ENCODE assay signal across 21 cellular contexts in the genomic region with DNA sequence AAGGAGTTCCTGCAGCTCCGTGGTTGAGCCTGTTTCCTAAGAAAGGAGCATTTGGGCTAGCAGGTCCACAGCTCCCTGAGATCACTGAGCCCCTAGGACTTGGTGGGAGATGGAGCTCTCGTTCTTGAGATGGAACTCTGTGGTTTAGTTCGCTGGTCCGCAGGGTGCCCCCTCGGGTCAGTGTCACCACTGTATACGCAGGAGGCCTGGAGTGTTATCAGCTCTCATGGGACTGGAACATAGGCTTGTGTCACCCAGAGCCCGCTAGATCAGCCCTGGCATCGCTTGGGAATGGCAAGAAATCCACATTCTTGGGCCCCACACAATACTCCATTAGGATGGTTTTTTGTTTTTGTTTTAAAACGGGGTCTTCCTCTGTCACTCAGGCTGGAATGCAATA. TPM values are rescaled to one million over a fixed set of nuclear protein-coding genes. Genes with fewer than 3 reads are reported as not detected.
DNase-seq lines count a peak whose midpoint lies in the region; ATAC-seq and TF ChIP-seq lines count a peak whose summit lies in the region.
"Had no signal": no experiment of that assay in that cellular context is flagged by ENCODE, and none has a peak within 500 bp of the region (broad histone marks: within the 10 kb centered on the region; RNA-seq: fewer than 3 reads in every experiment).

No MANE protein-coding gene starts in this region.

- no peaks in the 10 kb centered on the region for H3K27me3 ChIP-seq in OCI-LY1 (ENCODE audit: insufficient read depth, low read length)
- H3K27me3 ChIP-seq: BLaER1 had no signal

- peaks cover 21% of the 10 kb centered on the region for H3K79me2 ChIP-seq in OCI-LY1 (ENCODE audit: insufficient read depth, low read length)

- peak overlapping the region; percentile 69 for H3K27ac ChIP-seq in OCI-LY1 (ENCODE audit: low read depth, low read length, poor library complexity, severe bottlenecking)
- H3K27ac ChIP-seq: 22Rv1, BLaER1, GM23248 had no signal

- no peak overlapping the region for H2AFZ ChIP-seq in OCI-LY1 (ENCODE audit: low read length)
- H2AFZ ChIP-seq: GM23248 had no signal

- ATAC-seq in omental fat pad (ENCODE audit: low FRiP score), result no peak

- peak overlapping the region; percentile 46; the same call in 1 of the 2 replicates for H3K4me2 ChIP-seq in OCI-LY1 (ENCODE audit: low read length)
- H3K4me2 ChIP-seq: BLaER1 had no signal

- H3K4me3 Mint-ChIP-seq in activated CD4-positive, alpha-beta memory T cell treated with anti-CD3 and anti-CD28 coated beads, Interleukin-2, amount 10 ng/mL, durations not matched to agents 7 days and 5 days, result no peak overlapping the region
- no peak overlapping the region for H3K4me3 Mint-ChIP-seq in activated CD4-positive, alpha-beta memory T cell treated with anti-CD3 and anti-CD28 coated beads for 36 hours
- H3K4me3 Mint-ChIP-seq: B cell, CD14-positive monocyte had no signal

- H3K9me3 Mint-ChIP-seq in activated CD4-positive, alpha-beta memory T cell treated with anti-CD3 and anti-CD28 coated beads, Interleukin-2, amount 10 ng/mL, durations not matched to agents 7 days and 5 days, result no peaks in the 10 kb centered on the region
- H3K9me3 Mint-ChIP-seq in activated CD4-positive, alpha-beta memory T cell treated with anti-CD3 and anti-CD28 coated beads for 36 hours, result no peaks in the 10 kb centered on the region
- H3K9me3 Mint-ChIP-seq: CD14-positive monocyte; CD4-positive, alpha-beta T cell; CD8-positive, alpha-beta memory T cell had no signal

- POLR2A ChIA-PET in activated CD4-positive, alpha-beta memory T cell treated with anti-CD3 and anti-CD28 coated beads, Interleukin-2, amount 10 ng/mL, durations not matched to agents 7 days and 5 days (lab: Charles Lee), result no interaction called here
- POLR2A ChIA-PET in activated CD4-positive, alpha-beta memory T cell treated with anti-CD3 and anti-CD28 coated beads for 36 hours (lab: Charles Lee), result no interaction called here

- TF ChIP-seq CTCF in OCI-LY1 (IDR thresholded peaks at IDR 0.05; ENCODE audit: low read length) (no peak), omental fat pad (IDR thresholded peaks at IDR 0.05) (no peak)

- peaks cover 2% of the 10 kb centered on the region; the same call in 1 of the 2 replicates for H3K36me3 ChIP-seq in OCI-LY1 (ENCODE audit: insufficient read depth, low read length)

- DNase-seq in activated CD4-positive, alpha-beta memory T cell treated with anti-CD3 and anti-CD28 coated beads, Interleukin-2, amount 10 ng/mL, durations not matched to agents 7 days and 5 days, result peak; percentile 13
- no peak for DNase-seq in activated CD4-positive, alpha-beta memory T cell treated with anti-CD3 and anti-CD28 coated beads for 36 hours
- DNase-seq in mesenteric fat pad (ENCODE audit: low spot score), result peak; percentile 72
- peak; percentile 61 for DNase-seq in posterior vena cava (ENCODE audit: low spot score)
- DNase-seq in GDM1 (lab: John Stamatoyannopoulos, UW), result no peak
- no peak for DNase-seq in C1 segment of cervical spinal cord (lab: John Stamatoyannopoulos, UW)
- DNase-seq in omental fat pad (ENCODE audit: low spot score), result no peak
- DNase-seq: CD4-positive, alpha-beta T cell; CD8-positive, alpha-beta memory T cell; DMS 273 treated with DMSO at 0.1 percent for 48 hours; DMS79; EL; GF-D8; GM23248; H7; HCEC 1CT had no signal

- no peaks in the 10 kb centered on the region for H3K9me2 ChIP-seq in OCI-LY1 (ENCODE audit: low read depth, low read length)

- H3K27me3 Mint-ChIP-seq in activated CD4-positive, alpha-beta memory T cell treated with anti-CD3 and anti-CD28 coated beads, Interleukin-2, amount 10 ng/mL, durations not matched to agents 7 days and 5 days, result no peaks in the 10 kb centered on the region
- H3K27me3 Mint-ChIP-seq in activated CD4-positive, alpha-beta memory T cell treated with anti-CD3 and anti-CD28 coated beads for 36 hours, result no peaks in the 10 kb centered on the region
- H3K27me3 Mint-ChIP-seq: B cell; CD4-positive, alpha-beta T cell had no signal

- peaks cover 28% of the 10 kb centered on the region for H3K36me3 Mint-ChIP-seq in activated CD4-positive, alpha-beta memory T cell treated with anti-CD3 and anti-CD28 coated beads, Interleukin-2, amount 10 ng/mL, durations not matched to agents 7 days and 5 days (ENCODE audit: low read depth)
- H3K36me3 Mint-ChIP-seq in activated CD4-positive, alpha-beta memory T cell treated with anti-CD3 and anti-CD28 coated beads for 36 hours, result peaks cover 5% of the 10 kb centered on the region

- H3K4me1 ChIP-seq in OCI-LY1 (ENCODE audit: insufficient read depth, low read length, severe bottlenecking), result peaks cover 43% of the 10 kb centered on the region

- no peaks in the 10 kb centered on the region for H3K9me3 ChIP-seq in OCI-LY1 (ENCODE audit: low read length)
- H3K9me3 ChIP-seq: BLaER1 had no signal

- no peaks in the 10 kb centered on the region for H4K20me1 ChIP-seq in OCI-LY1 (ENCODE audit: insufficient read depth, low read length)

- no peak overlapping the region for H3K4me3 ChIP-seq in OCI-LY1 (ENCODE audit: low read depth, low read length, poor library complexity, severe bottlenecking)
- H3K4me3 ChIP-seq: BLaER1, GM23248 had no signal

- intact Hi-C loops in activated CD4-positive, alpha-beta memory T cell treated with anti-CD3 and anti-CD28 coated beads for 36 hours (cut with micrococcal nuclease), result loop anchor here (10.0 kb wide), 1 partner anchor 426 kb away; a partner anchor contains a TSS
- intact Hi-C loops in posterior vena cava (cut with DNase I), result no loop called here

- no peaks in the 10 kb centered on the region for H3F3A ChIP-seq in OCI-LY1 (ENCODE audit: insufficient read depth, low read length)

- no peak overlapping the region for H3K27ac Mint-ChIP-seq in activated CD4-positive, alpha-beta memory T cell treated with anti-CD3 and anti-CD28 coated beads, Interleukin-2, amount 10 ng/mL, durations not matched to agents 7 days and 5 days
- H3K27ac Mint-ChIP-seq in activated CD4-positive, alpha-beta memory T cell treated with anti-CD3 and anti-CD28 coated beads for 36 hours, result no peak overlapping the region
- H3K27ac Mint-ChIP-seq: B cell; CD4-positive, alpha-beta T cell had no signal

- H3K9ac ChIP-seq in OCI-LY1 (ENCODE audit: low read length), result peak overlapping the region; percentile 15; the same call in 1 of the 2 replicates
- H3K9ac ChIP-seq: BLaER1, GM23248 had no signal

- peaks cover 56% of the 10 kb centered on the region for H3K4me1 Mint-ChIP-seq in activated CD4-positive, alpha-beta memory T cell treated with anti-CD3 and anti-CD28 coated beads, Interleukin-2, amount 10 ng/mL, durations not matched to agents 7 days and 5 days
- H3K4me1 Mint-ChIP-seq in activated CD4-positive, alpha-beta memory T cell treated with anti-CD3 and anti-CD28 coated beads for 36 hours (ENCODE audit: low read depth), result peaks cover 42% of the 10 kb centered on the region

- CTCF ChIA-PET in activated CD4-positive, alpha-beta memory T cell treated with anti-CD3 and anti-CD28 coated beads, Interleukin-2, amount 10 ng/mL, durations not matched to agents 7 days and 5 days (lab: Charles Lee), result interaction anchor here (0.6 kb wide), 1 partner anchor 17 kb away, joined by 3 read pairs; no protein-coding TSS in a partner anchor
- CTCF ChIA-PET in activated CD4-positive, alpha-beta memory T cell treated with anti-CD3 and anti-CD28 coated beads for 36 hours (lab: Charles Lee), result no interaction called here

RNA-seq across cellular contexts. Expression of a gene that starts 3.6 kb away (rescaled TPM):
- total RNA-seq in activated CD4-positive, alpha-beta memory T cell treated with anti-CD3 and anti-CD28 coated beads, Interleukin-2, amount 10 ng/mL, durations not matched to agents 7 days and 5 days, result 10 to 100 TPM; 55.3 to 59.4 TPM
- total RNA-seq in activated CD4-positive, alpha-beta memory T cell treated with anti-CD3 and anti-CD28 coated beads for 36 hours, result 10 to 100 TPM; 30.9 to 32.5 TPM
- total RNA-seq in mesenteric fat pad, result 18.8 TPM
- 10 to 100 TPM; 14.8 to 16.3 TPM for total RNA-seq in posterior vena cava
- 10 to 100 TPM; 23.7 to 63.2 (median 31.2) TPM for total RNA-seq in omental fat pad

RNA-seq across cellular contexts. Expression of a gene that starts 3.7 kb away (rescaled TPM):
- 10 to 100 TPM; 23.7 to 25.0 TPM for total RNA-seq in activated CD4-positive, alpha-beta memory T cell treated with anti-CD3 and anti-CD28 coated beads, Interleukin-2, amount 10 ng/mL, durations not matched to agents 7 days and 5 days
- total RNA-seq in activated CD4-positive, alpha-beta memory T cell treated with anti-CD3 and anti-CD28 coated beads for 36 hours, result 10 to 100 TPM; 15.2 to 16.1 TPM
- total RNA-seq in mesenteric fat pad (18.4 TPM), posterior vena cava (10 to 100 TPM; 10.3 to 11.4 TPM), omental fat pad (10 to 100 TPM; 22.7 to 33.9 (median 25.1) TPM)

Comparison
In these comparisons a context has a peak if more than half of its experiments do, and no peak if none do; other contexts are left out.
1. DNase-seq: peak in activated CD4-positive, alpha-beta memory T cell treated with anti-CD3 and anti-CD28 coated beads, Interleukin-2, amount 10 ng/mL, durations not matched to agents 7 days and 5 days (single experiment), mesenteric fat pad (single experiment) and posterior vena cava (single experiment); none in activated CD4-positive, alpha-beta memory T cell treated with anti-CD3 and anti-CD28 coated beads for 36 hours (single experiment), GDM1 (single experiment), C1 segment of cervical spinal cord (0 of 14) and omental fat pad (single experiment).